8 cellular contexts compared by ENCODE assay signal in the genomic region with DNA sequence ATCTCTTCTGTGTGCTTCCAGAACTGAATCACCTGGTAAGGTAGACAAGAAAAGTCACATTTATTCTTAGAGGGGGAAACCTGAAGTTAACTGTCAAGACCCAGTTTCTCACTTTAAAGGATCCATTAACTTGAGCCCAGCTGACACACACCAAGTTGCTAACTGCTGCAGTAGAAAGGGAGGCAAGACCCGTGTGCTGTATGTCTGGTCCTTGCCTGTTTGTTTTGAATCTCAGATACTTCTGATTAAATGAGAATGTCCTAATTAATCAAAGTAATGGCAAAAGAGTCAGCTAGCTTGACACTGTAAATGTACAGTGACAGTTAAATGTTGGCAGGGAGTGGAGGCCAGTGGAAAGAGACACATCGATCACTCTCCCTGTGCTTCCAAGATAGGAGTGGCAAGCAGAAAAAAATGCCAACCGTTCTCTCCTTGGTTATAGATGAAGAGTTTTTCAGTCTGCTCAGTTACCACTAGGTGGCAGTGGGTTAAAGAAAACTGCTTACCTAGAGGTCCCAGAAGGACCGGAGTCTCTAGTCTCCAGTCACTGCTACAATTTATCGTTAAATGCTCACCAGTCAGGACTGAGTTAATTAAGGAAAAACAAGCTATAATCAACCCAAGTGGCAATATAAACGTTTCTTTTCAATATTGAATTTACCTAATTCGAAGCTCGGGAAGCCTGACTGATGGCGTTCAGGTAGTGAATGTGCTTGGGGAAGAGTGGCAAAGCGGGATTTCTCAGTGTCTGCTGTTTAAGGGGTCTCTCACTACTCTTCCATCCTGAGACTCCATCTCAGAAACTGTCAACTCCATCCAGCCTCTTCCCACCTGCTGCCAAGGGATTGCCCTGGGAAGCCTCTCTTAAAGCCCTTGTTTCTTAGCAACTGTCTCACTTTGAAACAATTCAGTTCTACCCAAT. TPM values are rescaled to one million over a fixed set of nuclear protein-coding genes. Genes with fewer than 3 reads are reported as not detected.
A peak's percentile ranks its signal among the peaks of the same experiment; 100 is the strongest.
DNase-seq lines count a peak whose midpoint lies in the region; ATAC-seq, FAIRE-seq and TF ChIP-seq lines count a peak whose summit lies in the region.

No MANE protein-coding gene starts in this region.

- ATAC-seq in GM19324 (IDR thresholded peaks at IDR 0.05; ENCODE audit: low FRiP score, unreplicated experiment) (peak; percentile 55), HG03469 (IDR thresholded peaks at IDR 0.05; ENCODE audit: unreplicated experiment) (peak; percentile 58), GM12878 (peak; percentile 99), HG03196 (IDR thresholded peaks at IDR 0.05; ENCODE audit: unreplicated experiment) (no peak)

- H3K9me3 ChIP-seq in GM12878 (replicated peaks; ENCODE audit: control insufficient read depth, insufficient read depth, low read length) (no peaks in the 10 kb centered on the region), spleen (no peaks in the 10 kb centered on the region)

- 25% methylated on average over 10 of the region's 10 CpGs for WGBS in GM12878 (ENCODE audit: insufficient coverage, insufficient replicate concordance, low lambda C conversion rate, missing lambda C conversion rate)
- 40 to 48% (median 41%) methylated on average over 10 of the region's 10 CpGs for WGBS in spleen, 5 donors

- H4K20me1 ChIP-seq in GM12878 (ENCODE audit: control insufficient read depth, insufficient read depth) = no peaks in the 10 kb centered on the region; the same call in 1 of the 2 replicates

- RAD21 ChIA-PET in GM12878 (lab: Charles Lee; ENCODE audit: unreplicated experiment) = interaction anchor here (1.0 to 1.6 kb wide), 5 partner anchors 55 to 1371 kb away, joined by 3 to 4 read pairs (median 3); no protein-coding TSS in a partner anchor

- no peaks in the 10 kb centered on the region for H3K27me3 ChIP-seq in GM12878 (replicated peaks in 1 of 2; ENCODE audit: control insufficient read depth in 2 of 2, insufficient read depth in 2 of 2, low read length in 1 of 2)
- H3K27me3 ChIP-seq in spleen (replicated peaks in 1 of 7) = no peaks in the 10 kb centered on the region

- no peak for TF ChIP-seq EP300 in GM12878 (IDR thresholded peaks at IDR 0.05; ENCODE audit: borderline replicate concordance in 1 of 2, control insufficient read depth in 1 of 2, low read depth in 2 of 2, low read length in 2 of 2)

- TF ChIP-seq RAD21 in GM12878 (IDR thresholded peaks at IDR 0.05; ENCODE audit: insufficient read depth, low read depth, low read length) = peak; percentile 73

- H3K4me2 ChIP-seq in GM12878 (ENCODE audit: control insufficient read depth, insufficient read depth) = no peak overlapping the region

- no peak for TF ChIP-seq POLR2A in GM12878 (IDR thresholded peaks at IDR 0.05; ENCODE audit: low read depth, low read length)
- no peak for TF ChIP-seq POLR2A in spleen (IDR thresholded peaks at IDR 0.05)

- H3K36me3 ChIP-seq in GM12878 (ENCODE audit: control insufficient read depth in 2 of 2, insufficient read depth in 2 of 2, low read length in 1 of 2) (no peaks in the 10 kb centered on the region), spleen (peaks cover 0 to 35% (median 3%) of the 10 kb centered on the region in 6 donors)

- SMC1A ChIA-PET in GM12878 (lab: Charles Lee; ENCODE audit: uncharacterized antibody, unreplicated experiment) = interaction anchor here (0.6 to 3.4 kb wide), 14 partner anchors 12 to 1370 kb away, joined by 3 to 19 read pairs (median 3); no protein-coding TSS in a partner anchor

- H3K27ac ChIP-seq in GM12878 (ENCODE audit: control insufficient read depth, insufficient read depth) (no peak overlapping the region), spleen (no peak overlapping the region)

- CTCF ChIA-PET in GM12878 (lab: Yijun Ruan, JAX) = interaction anchor here (0.6 to 6.1 kb wide), 31 partner anchors 8 to 1371 kb away, joined by 3 to 58 read pairs (median 3); partner anchors contain the start of gene LSM11

- H3K4me1 ChIP-seq in GM12878 (ENCODE audit: control insufficient read depth, insufficient read depth, low read length) = 0 out of 2 replicates have a peak, but pooled peaks cover 3% of the 10 kb centered on the region
- H3K4me1 ChIP-seq in spleen = peaks cover 0 to 7% (median 6%) of the 10 kb centered on the region in 6 donors

- no peak overlapping the region for H3K4me3 ChIP-seq in GM12878
- no peak overlapping the region for H3K4me3 ChIP-seq in spleen

- peak; percentile 76 for FAIRE-seq in GM12878 (lab: Jason Lieb, UNC)

- no peak overlapping the region for H2AFZ ChIP-seq in GM12878 (ENCODE audit: control insufficient read depth, low read depth, low read length)

- TF ChIP-seq CTCF in GM12878 (IDR thresholded peaks at IDR 0.05 in 2 of 3, conservative IDR thresholded peaks at IDR 0.05 in 1 of 3; ENCODE audit: control insufficient read depth in 2 of 3, extremely low read depth in 1 of 3, insufficient read depth in 1 of 3, low read depth in 3 of 3, low read length in 3 of 3) = peak; percentile 71 to 81 (median 79)
- TF ChIP-seq CTCF in spleen (IDR thresholded peaks at IDR 0.05 in 8 of 11, conservative IDR thresholded peaks at IDR 0.05 in 3 of 11) = peak in 10 of 11 experiments; percentile 18 to 80 (median 67)

- H3K79me2 ChIP-seq in GM12878 (ENCODE audit: control insufficient read depth, insufficient read depth, low read length) = no peaks in the 10 kb centered on the region

- BruUV-seq in GM12878 (replicated peaks; lab: Mats Ljungman, UMichigan) = no TSS peak

- DNase-seq in DMS53 treated with DMSO at 0.1 percent for 48 hours (lab: John Stamatoyannopoulos, UW; ENCODE audit: unreplicated experiment) (peak; percentile 71), NCI-H82 treated with DMSO at 0.1 percent for 48 hours (lab: John Stamatoyannopoulos, UW; ENCODE audit: unreplicated experiment) (peak; percentile 41), GM12878 (ENCODE audit: low read depth, low spot score) (no peak), iPS-NIHi7 (ENCODE audit: extremely low spot score) (peak; percentile 82), spleen (no peak)

- H3K9ac ChIP-seq in GM12878 (ENCODE audit: control insufficient read depth, insufficient read depth, low read length) = no peak overlapping the region

- intact Hi-C loops in GM12878 (cut with micrococcal nuclease; ENCODE audit: unreplicated experiment) (loop anchor here (1.0 to 5.0 kb wide), 3 partner anchors 185 to 1371 kb away; no protein-coding TSS in a partner anchor), spleen (cut with DNase I; ENCODE audit: low total_unique reads) (loop anchor here (5.0 kb wide), 1 partner anchor 1370 kb away; no protein-coding TSS in a partner anchor)

- POLR2A ChIA-PET in GM12878 (lab: Charles Lee) = no interaction called here

- in situ Hi-C loops in GM12878 (cut with MboI) = loop anchor here (10.0 kb wide), 1 partner anchor 1373 kb away; no protein-coding TSS in a partner anchor

TF ChIP-seq in GM12878, 131 proteins besides CTCF, POLR2A, EP300 and RAD21 (continues in another document):
- no peak for TF ChIP-seq ATF2 (IDR thresholded peaks at IDR 0.05; ENCODE audit: low read length)

RNA-seq across cellular contexts. Expression of gene LSM11, which starts 18.4 kb away (rescaled TPM):
- total RNA-seq in GM12878 (2013; cell fraction: nucleolus; rRNA removed) = 5.6 and 5.8 TPM in 2 replicates
- 5.5 and 6.9 TPM in 2 replicates for total RNA-seq in GM12878 (2014; rRNA removed)
- 5.3 and 6.0 TPM in 2 replicates for total RNA-seq in GM12878 (2014; rRNA removed; fragmentation: Illumina TruSeq; extraction: Trizol)
- total RNA-seq in GM12878 (2021) = 6.0 TPM in 2 replicates
- polyA plus RNA-seq in GM12878 (2011; ENCODE audit: low read depth) = 1.4 TPM
- 8.5 and 11.2 TPM in 2 replicates for polyA plus RNA-seq in GM12878 (2011; rRNA removed)
- polyA plus RNA-seq in GM12878 (2011; cell fraction: cytosol; rRNA removed) = 3.9 and 4.2 TPM in 2 replicates
- 6.9 and 7.1 TPM in 2 replicates for polyA plus RNA-seq in GM12878 (2011; cell fraction: nucleus; rRNA removed)
- 1.9 and 2.0 TPM in 2 replicates for polyA plus RNA-seq in GM12878 (2012)
- polyA plus RNA-seq in GM12878 (2014; fragmentation: Illumina TruSeq; extraction: Trizol) = 4.9 and 6.0 TPM in 2 replicates
- polyA plus RNA-seq in GM12878 (2014; fragmentation: Nextera tagmentation; extraction: Ambion mirVana) = 1 to 10 TPM; 1.5 to 2.1 TPM
- 3.5 and 3.8 TPM in 2 replicates for polyA plus RNA-seq in GM12878 (2014; rRNA removed)
- polyA plus RNA-seq in GM12878 (2016; fragmentation: Nextera tagmentation; extraction: Ambion mirVana) = 1 to 10 TPM in 1 of 2 experiments, under 1 TPM in 1; 0.71 to 1.5 TPM
- polyA minus RNA-seq in GM12878 (2011; rRNA and poly(A)+ RNA removed) = 6.9 and 7.6 TPM in 2 replicates
- polyA minus RNA-seq in GM12878 (2011; cell fraction: cytosol; rRNA and poly(A)+ RNA removed) = 2.8 and 2.9 TPM in 2 replicates
- polyA minus RNA-seq in GM12878 (2011; cell fraction: nucleus; rRNA and poly(A)+ RNA removed) = 2.2 and 2.6 TPM in 2 replicates
- total RNA-seq in spleen = 1 to 10 TPM; 3.0 to 4.6 (median 3.5) TPM
- 1 to 10 TPM; 1.2 to 1.5 (median 1.3) TPM for polyA plus RNA-seq in spleen

RNA-seq across cellular contexts. Expression of gene THG1L, which starts 30.7 kb away (rescaled TPM):
- total RNA-seq in GM12878 (2013; cell fraction: nucleolus; rRNA removed) = 16.9 and 19.6 TPM in 2 replicates
- total RNA-seq in GM12878 (2014; rRNA removed) (26.2 and 36.5 TPM in 2 replicates), GM12878 (2014; rRNA removed; fragmentation: Illumina TruSeq; extraction: Trizol) (38.6 and 40.7 TPM in 2 replicates), GM12878 (2021) (24.8 and 26.5 TPM in 2 replicates), spleen (10 to 100 TPM in 2 of 7 donors, 1 to 10 TPM in 5; 7.5 to 13.0 (median 8.8) TPM)
- 14.9 TPM for polyA plus RNA-seq in GM12878 (2011; ENCODE audit: low read depth)
- polyA plus RNA-seq in GM12878 (2011; rRNA removed) (54.8 and 55.7 TPM in 2 replicates), GM12878 (2014; fragmentation: Illumina TruSeq; extraction: Trizol) (32.8 and 33.5 TPM in 2 replicates), GM12878 (2014; fragmentation: Nextera tagmentation; extraction: Ambion mirVana) (10 to 100 TPM; 37.2 to 58.0 TPM), GM12878 (2014; rRNA removed) (34.0 and 35.4 TPM in 2 replicates), GM12878 (2016; fragmentation: Nextera tagmentation; extraction: Ambion mirVana) (10 to 100 TPM; 25.5 to 26.9 TPM), spleen (10 to 100 TPM in 2 of 3 donors, 1 to 10 TPM in 1; 8.3 to 17.8 (median 17.0) TPM)
- 36.0 and 46.6 TPM in 2 replicates for polyA plus RNA-seq in GM12878 (2011; cell fraction: cytosol; rRNA removed)
- polyA plus RNA-seq in GM12878 (2011; cell fraction: nucleus; rRNA removed) = 20.5 and 27.5 TPM in 2 replicates
- polyA plus RNA-seq in GM12878 (2012) = 24.6 and 29.2 TPM in 2 replicates
- polyA minus RNA-seq in GM12878 (2011; rRNA and poly(A)+ RNA removed) = 61.8 and 77.6 TPM in 2 replicates
- polyA minus RNA-seq in GM12878 (2011; cell fraction: cytosol; rRNA and poly(A)+ RNA removed) = 17.1 and 17.8 TPM in 2 replicates
- 10.0 and 15.5 TPM in 2 replicates for polyA minus RNA-seq in GM12878 (2011; cell fraction: nucleus; rRNA and poly(A)+ RNA removed)

Comparison
In these comparisons a context has a peak if more than half of its experiments do, and no peak if none do; other contexts are left out.
1. DNase-seq: peak in DMS53 treated with DMSO at 0.1 percent for 48 hours (single experiment), NCI-H82 treated with DMSO at 0.1 percent for 48 hours (single experiment) and iPS-NIHi7 (single experiment); none in GM12878 (single experiment) and spleen (single experiment).